Comparison of ENCODE assay signal across 1 cellular context in the genomic region with DNA sequence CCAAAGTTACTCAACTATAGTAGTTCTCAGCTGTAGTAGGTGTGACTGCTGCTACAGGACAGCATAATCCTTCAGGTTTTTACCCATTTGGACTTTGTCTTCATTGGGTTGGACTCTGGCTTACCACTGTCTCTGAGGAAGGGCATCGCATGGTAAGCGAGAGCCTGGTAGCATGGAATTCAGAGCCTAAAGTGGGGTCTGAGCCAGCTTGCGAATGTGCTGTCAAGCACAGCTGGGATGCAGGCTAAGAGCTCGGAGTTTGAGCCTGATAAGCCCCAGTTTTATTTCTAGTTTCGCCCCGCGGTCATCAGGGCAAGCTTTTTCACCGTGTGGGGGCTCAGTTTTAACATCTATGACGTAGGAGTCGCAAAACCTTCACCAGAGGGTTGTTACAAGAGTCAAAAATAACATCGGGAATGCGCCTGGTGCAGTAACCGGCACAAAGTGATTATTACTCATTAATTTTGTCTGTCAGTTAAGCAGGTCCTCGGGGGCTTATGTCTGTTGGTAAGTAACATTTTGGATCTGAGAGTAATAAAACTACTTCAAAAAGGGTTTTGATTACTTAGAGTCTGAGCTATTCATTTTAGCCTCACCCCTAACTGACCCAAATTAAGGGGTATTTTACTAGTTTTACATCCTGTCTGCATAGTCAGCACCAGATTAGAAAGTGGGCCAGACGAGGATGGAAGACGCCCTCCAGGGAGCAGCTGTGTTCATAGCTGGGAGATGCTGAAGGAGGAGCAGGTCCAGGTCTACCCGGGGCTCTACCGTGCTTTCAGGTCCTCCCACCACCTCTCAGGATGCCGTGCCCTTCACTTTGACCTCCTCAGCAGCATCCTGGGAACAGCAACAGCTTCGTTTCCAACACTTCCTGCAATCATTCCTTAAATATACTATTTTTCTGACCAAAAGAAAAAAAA.
TF ChIP-seq lines count a peak whose summit lies in the region.

No MANE protein-coding gene starts in this region.

TF ChIP-seq in HEK293, 187 proteins besides CTCF, POLR2A, EP300 and RAD21 (continued from another document):
- TF ChIP-seq ZBTB44 (tag by site-specific recombination; IDR thresholded peaks at IDR 0.05): peak; percentile 40; the same call in 1 of the 2 replicates
TF ChIP-seq in HEK293: peak in this region for 6.
